In genomic region chr6:108446629-108447150, GRCh38 we compare ENCODE assay signal across 18 cellular contexts.
A peak's percentile ranks its signal among the peaks of the same experiment; 100 is the strongest.
DNase-seq lines count a peak whose midpoint lies in the region; ATAC-seq, FAIRE-seq and TF ChIP-seq lines count a peak whose summit lies in the region.
"Had no signal": no experiment of that assay in that cellular context is flagged by ENCODE, and none has a peak within 500 bp of the region (broad histone marks: within the 10 kb centered on the region; RNA-seq: fewer than 3 reads in every experiment).

No MANE protein-coding gene starts in this region.

- H3K9me3 ChIP-seq in HepG2 (ENCODE audit: low read length), result no peaks in the 10 kb centered on the region
- no peaks in the 10 kb centered on the region for H3K9me3 ChIP-seq in right lobe of liver
- no peaks in the 10 kb centered on the region for H3K9me3 ChIP-seq in astrocyte (ENCODE audit: insufficient read depth, low read depth, low read length)
- H3K9me3 ChIP-seq: SJSA1 had no signal

- peak overlapping the region; percentile 14 for H3K4me3 Mint-ChIP-seq in astrocyte (ENCODE audit: unreplicated experiment)
- no peak overlapping the region for H3K4me3 Mint-ChIP-seq in naive thymus-derived CD8-positive, alpha-beta T cell
- H3K4me3 Mint-ChIP-seq: IgD-negative memory B cell had no signal

- TF ChIP-seq EP300 in HepG2 (IDR thresholded peaks at IDR 0.05; ENCODE audit: low read depth in 2 of 2, low read length in 2 of 2) (no peak), HepG2 (CRISPR knock-in tag; IDR thresholded peaks at IDR 0.05; ENCODE audit: borderline replicate concordance) (no peak)

- H3K9me3 Mint-ChIP-seq in astrocyte (ENCODE audit: unreplicated experiment), result no peaks in the 10 kb centered on the region
- no peaks in the 10 kb centered on the region for H3K9me3 Mint-ChIP-seq in naive thymus-derived CD8-positive, alpha-beta T cell
- H3K9me3 Mint-ChIP-seq: IgD-negative memory B cell had no signal

- in situ Hi-C loops in HepG2 (cut with HindIII; ENCODE audit: extremely low pct_ligation_motif_present, low pct_unique_long_range_greater_than_20kb), result no loop called here

- TF ChIP-seq RAD21 in HepG2 (CRISPR knock-in tag; IDR thresholded peaks at IDR 0.05), result no peak

- H2AFZ ChIP-seq in HepG2 (ENCODE audit: low read length) (no peak overlapping the region), astrocyte (ENCODE audit: low read depth, low read length) (no peak overlapping the region)

- H3K4me1 ChIP-seq in HepG2 (ENCODE audit: insufficient read depth, low read length) (no peaks in the 10 kb centered on the region), right lobe of liver (no peaks in the 10 kb centered on the region), astrocyte (ENCODE audit: insufficient read depth, low read length) (no peaks in the 10 kb centered on the region)
- H3K4me1 ChIP-seq: SJSA1 had no signal

- no peak overlapping the region for H3K9ac ChIP-seq in HepG2 (ENCODE audit: insufficient read depth, low read depth, low read length)
- no peak overlapping the region for H3K9ac ChIP-seq in astrocyte (ENCODE audit: low read length)

- no peak overlapping the region for H3K4me3 ChIP-seq in HepG2 (replicated peaks in 1 of 3; ENCODE audit: insufficient read depth in 1 of 3, low read depth in 2 of 3, low read length in 3 of 3)
- no peak overlapping the region for H3K4me3 ChIP-seq in right lobe of liver
- H3K4me3 ChIP-seq in astrocyte (ENCODE audit: insufficient read depth, low read depth, low read length), result no peak overlapping the region
- H3K4me3 ChIP-seq: SJSA1 had no signal

- DNase-seq in HepG2 (ENCODE audit: low spot score) (no peak), right lobe of liver (no peak), astrocyte (ENCODE audit: low read depth) (no peak), fibroblast of peridontal ligament (ENCODE audit: extremely low read depth) (peak; percentile 23), kidney glomerular epithelial cell (lab: John Stamatoyannopoulos, UW) (no peak), NCI-H2107 treated with DMSO at 0.1 percent for 48 hours (lab: John Stamatoyannopoulos, UW; ENCODE audit: unreplicated experiment) (no peak)
- DNase-seq in activated naive CD4-positive, alpha-beta T cell treated with anti-CD3 and anti-CD28 coated beads, Interleukin-2, amount 50 U/mL, for 16 hours, result no peak
- DNase-seq in naive thymus-derived CD8-positive, alpha-beta T cell, result no peak
- DNase-seq: 8988T, C1 segment of cervical spinal cord, NCI-H1105 treated with DMSO at 0.1 percent for 48 hours, NCI-H187, NCI-H345, NCI-H526 treated with DMSO at 0.1 percent for 48 hours had no signal

- TF ChIP-seq POLR2A in HepG2 (IDR thresholded peaks at IDR 0.05; ENCODE audit: insufficient read depth in 1 of 2, low read depth in 2 of 2, low read length in 2 of 2) (no peak), right lobe of liver (IDR thresholded peaks at IDR 0.05) (no peak)

- ATAC-seq in HepG2, result no peak
- ATAC-seq in right lobe of liver, result no peak
- ATAC-seq in naive thymus-derived CD8-positive, alpha-beta T cell, result no peak

- CTCF ChIA-PET in HepG2 (lab: Yijun Ruan, JAX; ENCODE audit: low intra/inter-chr PET ratio, low total read pairs), result no interaction called here

- H3K27ac Mint-ChIP-seq in astrocyte (ENCODE audit: unreplicated experiment), result no peak overlapping the region
- H3K27ac Mint-ChIP-seq in naive thymus-derived CD8-positive, alpha-beta T cell, result peak overlapping the region in 1 of 10 donors; percentile 60
- H3K27ac Mint-ChIP-seq: IgD-negative memory B cell had no signal

- H3K27me3 ChIP-seq in HepG2 (ENCODE audit: control insufficient read depth in 1 of 2, insufficient read depth in 2 of 2, low read length in 2 of 2) (no peaks in the 10 kb centered on the region), right lobe of liver (no peaks in the 10 kb centered on the region), astrocyte (ENCODE audit: insufficient read depth, low read length) (no peaks in the 10 kb centered on the region)
- H3K27me3 ChIP-seq: SJSA1 had no signal

- H4K20me1 ChIP-seq in HepG2 (ENCODE audit: insufficient read depth, low read length), result no peaks in the 10 kb centered on the region
- no peaks in the 10 kb centered on the region for H4K20me1 ChIP-seq in astrocyte (ENCODE audit: insufficient read depth, low read length)

- BruUV-seq in HepG2 (replicated peaks; lab: Mats Ljungman, UMichigan), result no TSS peak

- no peaks in the 10 kb centered on the region for H3K36me3 Mint-ChIP-seq in astrocyte (ENCODE audit: low read depth, unreplicated experiment)
- no peaks in the 10 kb centered on the region for H3K36me3 Mint-ChIP-seq in naive thymus-derived CD8-positive, alpha-beta T cell

- FAIRE-seq in HepG2 (lab: Jason Lieb, UNC) (no peak), astrocyte (lab: Jason Lieb, UNC) (no peak)
- FAIRE-seq: GM19239, H54 had no signal

- H3K27ac ChIP-seq in HepG2 (ENCODE audit: extremely low read length, insufficient read depth, low read length) (no peak overlapping the region), right lobe of liver (no peak overlapping the region), astrocyte (ENCODE audit: low read depth, low read length) (no peak overlapping the region)
- H3K27ac ChIP-seq: SJSA1 had no signal

- 89% methylated on average over 3 of the region's 3 CpGs for WGBS in HepG2 (ENCODE audit: low lambda C conversion rate)
- WGBS in right lobe of liver (ENCODE audit: insufficient coverage, low coverage, low lambda C conversion rate, missing lambda C conversion rate), result 77% methylated on average over 2 of the region's 3 CpGs

- H3K4me2 ChIP-seq in HepG2 (ENCODE audit: low read depth, low read length) (no peak overlapping the region), astrocyte (ENCODE audit: low read length) (no peak overlapping the region)

- no peaks in the 10 kb centered on the region for H3K4me1 Mint-ChIP-seq in astrocyte (ENCODE audit: low read depth, unreplicated experiment)
- H3K4me1 Mint-ChIP-seq in naive thymus-derived CD8-positive, alpha-beta T cell, result peaks cover 13 to 23% (median 16%) of the 10 kb centered on the region in 4 donors

- intact Hi-C loops in HepG2 (cut with micrococcal nuclease; ENCODE audit: unreplicated experiment), result no loop called here
- intact Hi-C loops in right lobe of liver (cut with DNase I), result no loop called here

- POLR2A ChIA-PET in HepG2 (lab: Yijun Ruan, JAX), result no interaction called here
- POLR2A ChIA-PET in naive thymus-derived CD8-positive, alpha-beta T cell (lab: Charles Lee), result no interaction called here

- 0 out of 2 replicates have a peak, but pooled peaks have one; percentile 11 for TF ChIP-seq CTCF in HepG2 (CRISPR knock-in tag; IDR thresholded peaks at IDR 0.05)
- no peak for TF ChIP-seq CTCF in right lobe of liver (IDR thresholded peaks at IDR 0.05)
- no peak for TF ChIP-seq CTCF in astrocyte (IDR thresholded peaks at IDR 0.05; ENCODE audit: insufficient read depth, low read depth, low read length)

- H3K36me3 ChIP-seq in HepG2 (replicated peaks in 1 of 2; ENCODE audit: control insufficient read depth in 1 of 2, insufficient read depth in 2 of 2, low read length in 2 of 2), result no peaks in the 10 kb centered on the region
- H3K36me3 ChIP-seq in right lobe of liver, result no peaks in the 10 kb centered on the region
- H3K36me3 ChIP-seq in astrocyte (ENCODE audit: insufficient read depth, low read length), result no peaks in the 10 kb centered on the region
- H3K36me3 ChIP-seq: SJSA1 had no signal

- no peaks in the 10 kb centered on the region for H3K27me3 Mint-ChIP-seq in astrocyte (ENCODE audit: low read depth, unreplicated experiment)
- no peaks in the 10 kb centered on the region for H3K27me3 Mint-ChIP-seq in naive thymus-derived CD8-positive, alpha-beta T cell
- H3K27me3 Mint-ChIP-seq: IgD-negative memory B cell had no signal

- no peaks in the 10 kb centered on the region for H3K79me2 ChIP-seq in HepG2 (ENCODE audit: insufficient read depth, low read length)
- H3K79me2 ChIP-seq in astrocyte (ENCODE audit: insufficient read depth, low read length), result no peaks in the 10 kb centered on the region

TF ChIP-seq in HepG2, 621 proteins besides CTCF, POLR2A, EP300 and RAD21:
- TF ChIP-seq MAFK (conservative IDR thresholded peaks at IDR 0.05 in 1 of 2, IDR thresholded peaks at IDR 0.05 in 1 of 2; ENCODE audit: low read length in 2 of 2) (peak; percentile 40 to 73; a peak in 3 of 4 replicates), ETV6 (CRISPR knock-in tag; conservative IDR thresholded peaks at IDR 0.05) (no peak), MAFF (IDR thresholded peaks at IDR 0.05; ENCODE audit: low read depth, low read length) (peak; percentile 36; the same call in 1 of the 2 replicates)
